Comparison of ENCODE assay signal across 27 cellular contexts in the genomic region with DNA sequence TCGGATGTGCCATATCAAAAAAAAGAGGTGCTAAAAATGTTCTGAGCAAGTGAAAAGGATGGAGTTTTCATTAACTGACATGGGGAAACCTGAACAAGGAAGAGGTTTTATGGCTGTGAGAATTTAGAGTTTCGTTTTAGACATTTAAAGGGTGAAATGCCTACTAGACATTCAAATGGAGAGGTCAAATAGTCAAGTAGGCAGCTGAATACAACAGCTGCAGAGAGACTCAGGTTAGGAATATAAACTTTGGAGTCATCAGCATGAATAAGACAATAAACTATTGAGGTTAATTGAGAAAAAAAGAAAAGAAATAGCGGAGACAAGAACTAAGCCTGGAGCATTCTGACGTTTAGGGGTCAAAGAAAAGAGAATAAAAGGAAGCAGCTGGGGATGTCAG.
DNase-seq lines count a peak whose midpoint lies in the region; ATAC-seq, FAIRE-seq and TF ChIP-seq lines count a peak whose summit lies in the region.
"Had no signal": no experiment of that assay in that cellular context is flagged by ENCODE, and none has a peak within 500 bp of the region (broad histone marks: within the 10 kb centered on the region; RNA-seq: fewer than 3 reads in every experiment).

No MANE protein-coding gene starts in this region.

- H3K79me2 ChIP-seq in OCI-LY3 (ENCODE audit: low read length), result no peaks in the 10 kb centered on the region

- DNase-seq in NCI-H1092 treated with DMSO at 0.1 percent for 48 hours (lab: John Stamatoyannopoulos, UW) (peak; percentile 28), NCI-H1092 (lab: John Stamatoyannopoulos, UW) (no peak), myocyte (ENCODE audit: low read depth) (peak; percentile 18), D341Med (ENCODE audit: low spot score) (no peak), pancreas (no peak), upper lobe of right lung (no peak), stomach (no peak)
- DNase-seq: ACHN; Calu3; CD8-positive, alpha-beta memory T cell; IMR-90; NCI-H1417 treated with DMSO at 0.1 percent for 48 hours; NCI-H187; NCI-H2107; NCI-H345; NCI-H524; NCI-H82; PC-3; SHP77 had no signal

- H3K4me3 ChIP-seq in OCI-LY3 (ENCODE audit: low read length) (peak overlapping the region; percentile 56), pancreas (no peak overlapping the region), upper lobe of right lung (no peak overlapping the region), stomach (no peak overlapping the region)
- H3K4me3 ChIP-seq: BLaER1 treated with 17β-estradiol and CSF1 and Interleukin-3, amounts not matched to agents 10 nM and 100 nM; SK-N-MC had no signal

- no peak for TF ChIP-seq POLR2A in stomach (IDR thresholded peaks at IDR 0.05)

- H3K36me3 ChIP-seq in OCI-LY3 (replicated peaks; ENCODE audit: low read depth, low read length) (no peaks in the 10 kb centered on the region), pancreas (no peaks in the 10 kb centered on the region), upper lobe of right lung (no peaks in the 10 kb centered on the region), stomach (no peaks in the 10 kb centered on the region)

- intact Hi-C loops in pancreas (cut with DNase I), result no loop called here
- intact Hi-C loops in upper lobe of right lung (cut with DNase I), result no loop called here
- intact Hi-C loops in stomach (cut with DNase I; ENCODE audit: low total_unique reads), result no loop called here

- H3K9ac ChIP-seq in OCI-LY3 (ENCODE audit: low read length), result peak overlapping the region; percentile 58; the same call in 1 of the 2 replicates
- H3K9ac ChIP-seq: BLaER1 treated with 17β-estradiol and CSF1 and Interleukin-3, amounts not matched to agents 10 nM and 100 nM; KMS-11 had no signal

- H3K27ac ChIP-seq in OCI-LY3 (ENCODE audit: low read length) (peak overlapping the region; percentile 88), pancreas (no peak overlapping the region), upper lobe of right lung (no peak overlapping the region), stomach (no peak overlapping the region)
- H3K27ac ChIP-seq: 22Rv1; BLaER1 treated with 17β-estradiol and CSF1 and Interleukin-3, amounts not matched to agents 10 nM and 100 nM; KMS-11; SK-N-MC had no signal

- ATAC-seq in pancreas, result no peak
- no peak for ATAC-seq in upper lobe of right lung
- ATAC-seq: PC-3 had no signal

- peak overlapping the region; percentile 24 for H2AFZ ChIP-seq in OCI-LY3 (ENCODE audit: low read depth, low read length)

- H4K20me1 ChIP-seq in OCI-LY3 (ENCODE audit: insufficient read depth, low read length), result no peaks in the 10 kb centered on the region
- H4K20me1 ChIP-seq: BLaER1 treated with 17β-estradiol and CSF1 and Interleukin-3, amounts not matched to agents 10 nM and 100 nM had no signal

- no peaks in the 10 kb centered on the region for H3K9me3 ChIP-seq in OCI-LY3 (ENCODE audit: insufficient read depth, low read length)
- no peaks in the 10 kb centered on the region for H3K9me3 ChIP-seq in pancreas
- no peaks in the 10 kb centered on the region for H3K9me3 ChIP-seq in upper lobe of right lung
- peaks cover 0 to 12% (median 0%) of the 10 kb centered on the region in 4 donors for H3K9me3 ChIP-seq in stomach

- TF ChIP-seq CTCF in OCI-LY3 (IDR thresholded peaks at IDR 0.05; ENCODE audit: low read depth, low read length) (no peak), pancreas (IDR thresholded peaks at IDR 0.05) (no peak), upper lobe of right lung (IDR thresholded peaks at IDR 0.05) (no peak), stomach (IDR thresholded peaks at IDR 0.05) (no peak)

- WGBS in pancreas, 2 donors, result 65 to 66% methylated on average over 4 of the region's 4 CpGs
- WGBS in stomach, 5 donors, result 61 to 71% (median 70%) methylated on average over 4 of the region's 4 CpGs

- peaks cover 45% of the 10 kb centered on the region for H3K4me1 ChIP-seq in OCI-LY3 (ENCODE audit: low read length)
- H3K4me1 ChIP-seq in pancreas, result no peaks in the 10 kb centered on the region
- no peaks in the 10 kb centered on the region for H3K4me1 ChIP-seq in upper lobe of right lung
- H3K4me1 ChIP-seq in stomach, result no peaks in the 10 kb centered on the region

- no peak for TF ChIP-seq EP300 in stomach (IDR thresholded peaks at IDR 0.05)

- FAIRE-seq in pancreas (lab: Jason Lieb, UNC), result no peak
- FAIRE-seq: G401.6, GM18507, GM19239 had no signal

- no peaks in the 10 kb centered on the region for H3K27me3 ChIP-seq in OCI-LY3 (ENCODE audit: low read depth, low read length)
- no peaks in the 10 kb centered on the region for H3K27me3 ChIP-seq in pancreas
- no peaks in the 10 kb centered on the region for H3K27me3 ChIP-seq in upper lobe of right lung
- no peaks in the 10 kb centered on the region for H3K27me3 ChIP-seq in stomach
- H3K27me3 ChIP-seq: BLaER1 treated with 17β-estradiol and CSF1 and Interleukin-3, amounts not matched to agents 10 nM and 100 nM had no signal

- peak overlapping the region; percentile 78 for H3K4me2 ChIP-seq in OCI-LY3 (ENCODE audit: low read length)
- H3K4me2 ChIP-seq: KMS-11 had no signal

Comparison
In these comparisons a context has a peak if more than half of its experiments do, and no peak if none do; other contexts are left out.
1. DNase-seq: peak in NCI-H1092 treated with DMSO at 0.1 percent for 48 hours (single experiment) and myocyte (single experiment); none in NCI-H1092 (single experiment), D341Med (single experiment), pancreas (0 of 6), upper lobe of right lung (single experiment) and stomach (single experiment).